ENCODE assay signal across 1 cellular context in the genomic region with DNA sequence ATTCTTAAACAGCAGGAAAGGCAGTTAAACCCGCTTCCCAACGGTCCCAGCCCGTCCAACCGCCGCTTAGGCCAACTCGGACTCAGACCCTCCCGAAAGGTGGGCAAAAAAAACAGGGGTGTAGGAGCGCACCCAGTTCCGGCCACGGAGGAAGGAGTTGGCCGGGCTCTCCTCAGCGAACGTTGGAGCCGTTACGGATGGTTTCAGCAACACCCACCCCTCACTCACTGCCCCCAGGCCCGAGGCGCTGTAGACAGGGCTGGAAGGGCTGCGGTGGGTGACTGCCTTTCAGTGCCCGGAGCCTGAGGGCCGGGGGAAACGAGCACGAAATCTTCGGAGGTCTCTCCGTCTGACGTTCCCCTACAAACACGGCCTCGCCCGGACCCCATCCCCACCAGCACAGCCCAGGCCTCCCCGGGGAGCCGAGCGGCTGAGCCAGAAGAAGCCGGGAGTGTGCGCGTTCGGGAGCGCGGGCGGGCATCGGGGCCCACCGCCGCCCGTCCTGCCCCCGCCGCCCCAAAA.
TF ChIP-seq lines count a peak whose summit lies in the region.

No MANE protein-coding gene starts in this region.

TF ChIP-seq in GM12878, 131 proteins besides CTCF, POLR2A, EP300 and RAD21 (continued from another document):
- TF ChIP-seq, protein P1, sequence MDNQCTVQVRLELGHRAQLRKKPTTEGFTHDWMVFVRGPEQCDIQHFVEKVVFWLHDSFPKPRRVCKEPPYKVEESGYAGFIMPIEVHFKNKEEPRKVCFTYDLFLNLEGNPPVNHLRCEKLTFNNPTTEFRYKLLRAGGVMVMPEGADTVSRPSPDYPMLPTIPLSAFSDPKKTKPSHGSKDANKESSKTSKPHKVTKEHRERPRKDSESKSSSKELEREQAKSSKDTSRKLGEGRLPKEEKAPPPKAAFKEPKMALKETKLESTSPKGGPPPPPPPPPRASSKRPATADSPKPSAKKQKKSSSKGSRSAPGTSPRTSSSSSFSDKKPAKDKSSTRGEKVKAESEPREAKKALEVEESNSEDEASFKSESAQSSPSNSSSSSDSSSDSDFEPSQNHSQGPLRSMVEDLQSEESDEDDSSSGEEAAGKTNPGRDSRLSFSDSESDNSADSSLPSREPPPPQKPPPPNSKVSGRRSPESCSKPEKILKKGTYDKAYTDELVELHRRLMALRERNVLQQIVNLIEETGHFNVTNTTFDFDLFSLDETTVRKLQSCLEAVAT (IDR thresholded peaks at IDR 0.05) = peak; percentile 92
- TF ChIP-seq RUNX3 (IDR thresholded peaks at IDR 0.05; ENCODE audit: low read length) (peak; percentile 2; the same call in 1 of the 2 replicates), BACH1 (IDR thresholded peaks at IDR 0.05; ENCODE audit: borderline replicate concordance) (no peak), CBX5 (IDR thresholded peaks at IDR 0.05; ENCODE audit: low read depth) (no peak), GATAD2B (conservative IDR thresholded peaks at IDR 0.05; ENCODE audit: low read depth) (no peak)
- TF ChIP-seq, protein P2, sequence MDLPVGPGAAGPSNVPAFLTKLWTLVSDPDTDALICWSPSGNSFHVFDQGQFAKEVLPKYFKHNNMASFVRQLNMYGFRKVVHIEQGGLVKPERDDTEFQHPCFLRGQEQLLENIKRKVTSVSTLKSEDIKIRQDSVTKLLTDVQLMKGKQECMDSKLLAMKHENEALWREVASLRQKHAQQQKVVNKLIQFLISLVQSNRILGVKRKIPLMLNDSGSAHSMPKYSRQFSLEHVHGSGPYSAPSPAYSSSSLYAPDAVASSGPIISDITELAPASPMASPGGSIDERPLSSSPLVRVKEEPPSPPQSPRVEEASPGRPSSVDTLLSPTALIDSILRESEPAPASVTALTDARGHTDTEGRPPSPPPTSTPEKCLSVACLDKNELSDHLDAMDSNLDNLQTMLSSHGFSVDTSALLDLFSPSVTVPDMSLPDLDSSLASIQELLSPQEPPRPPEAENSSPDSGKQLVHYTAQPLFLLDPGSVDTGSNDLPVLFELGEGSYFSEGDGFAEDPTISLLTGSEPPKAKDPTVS (IDR thresholded peaks at IDR 0.05; ENCODE audit: low read depth, low read length) = no peak
- TF ChIP-seq, protein P3, sequence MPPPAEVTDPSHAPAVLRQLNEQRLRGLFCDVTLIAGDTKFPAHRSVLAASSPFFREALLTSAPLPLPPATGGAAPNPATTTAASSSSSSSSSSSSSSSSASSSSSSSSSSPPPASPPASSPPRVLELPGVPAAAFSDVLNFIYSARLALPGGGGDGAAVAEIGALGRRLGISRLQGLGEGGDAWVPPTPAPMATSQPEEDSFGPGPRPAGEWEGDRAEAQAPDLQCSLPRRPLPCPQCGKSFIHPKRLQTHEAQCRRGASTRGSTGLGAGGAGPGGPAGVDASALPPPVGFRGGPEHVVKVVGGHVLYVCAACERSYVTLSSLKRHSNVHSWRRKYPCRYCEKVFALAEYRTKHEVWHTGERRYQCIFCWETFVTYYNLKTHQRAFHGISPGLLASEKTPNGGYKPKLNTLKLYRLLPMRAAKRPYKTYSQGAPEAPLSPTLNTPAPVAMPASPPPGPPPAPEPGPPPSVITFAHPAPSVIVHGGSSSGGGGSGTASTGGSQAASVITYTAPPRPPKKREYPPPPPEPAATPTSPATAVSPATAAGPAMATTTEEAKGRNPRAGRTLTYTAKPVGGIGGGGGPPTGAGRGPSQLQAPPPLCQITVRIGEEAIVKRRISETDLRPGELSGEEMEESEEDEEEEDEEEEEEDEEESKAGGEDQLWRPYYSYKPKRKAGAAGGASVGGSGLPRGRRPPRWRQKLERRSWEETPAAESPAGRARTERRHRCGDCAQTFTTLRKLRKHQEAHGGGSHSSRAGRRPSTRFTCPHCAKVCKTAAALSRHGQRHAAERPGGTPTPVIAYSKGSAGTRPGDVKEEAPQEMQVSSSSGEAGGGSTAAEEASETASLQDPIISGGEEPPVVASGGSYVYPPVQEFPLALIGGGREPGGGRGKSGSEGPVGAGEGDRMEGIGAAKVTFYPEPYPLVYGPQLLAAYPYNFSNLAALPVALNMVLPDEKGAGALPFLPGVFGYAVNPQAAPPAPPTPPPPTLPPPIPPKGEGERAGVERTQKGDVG (CRISPR knock-in tag; IDR thresholded peaks at IDR 0.05) = no peak
